In the genomic region with DNA sequence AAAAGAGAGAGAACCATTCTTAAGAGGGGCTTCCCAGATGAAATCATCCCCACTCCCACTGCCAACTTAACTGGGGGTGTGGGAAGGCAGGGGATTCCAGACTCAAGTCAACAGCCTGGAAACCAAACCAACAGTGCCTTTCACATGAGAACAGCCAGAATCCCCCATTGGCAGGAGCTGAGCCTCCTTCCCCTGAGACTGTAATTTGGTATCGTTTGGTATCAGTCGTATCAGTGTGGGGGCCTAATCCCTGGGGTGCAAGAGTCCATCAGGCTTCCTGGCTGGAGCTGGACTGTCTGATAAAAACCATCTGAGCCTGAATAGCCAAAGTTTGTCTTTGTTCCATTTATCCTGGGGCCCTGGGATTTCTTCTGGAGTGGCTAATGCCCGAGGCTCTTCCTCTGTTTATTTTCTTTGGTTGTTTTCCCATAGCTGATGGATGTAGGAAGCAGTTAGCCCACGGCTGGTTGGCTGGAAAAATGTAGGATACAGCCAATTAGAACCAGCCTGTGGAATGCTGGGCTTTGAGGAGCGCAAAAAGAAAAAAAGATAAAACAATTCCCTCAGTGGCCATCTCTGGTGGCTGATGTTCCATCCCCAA, we compare ENCODE assay signal across 11 cellular contexts.
DNase-seq lines count a peak whose midpoint lies in the region; ATAC-seq and TF ChIP-seq lines count a peak whose summit lies in the region.
"Had no signal": no experiment of that assay in that cellular context is flagged by ENCODE, and none has a peak within 500 bp of the region (broad histone marks: within the 10 kb centered on the region; RNA-seq: fewer than 3 reads in every experiment).

No MANE protein-coding gene starts in this region.

- no peaks in the 10 kb centered on the region for H3K9me3 Mint-ChIP-seq in osteocyte (ENCODE audit: unreplicated experiment)
- H3K9me3 Mint-ChIP-seq: memory B cell had no signal

- peaks cover 0 to 29% (median 0%) of the 10 kb centered on the region in 3 donors for H3K4me1 ChIP-seq in esophagus squamous epithelium

- H3K4me3 ChIP-seq in esophagus squamous epithelium: no peak overlapping the region

- H3K27me3 Mint-ChIP-seq in osteocyte (ENCODE audit: unreplicated experiment): no peaks in the 10 kb centered on the region

- H3K36me3 Mint-ChIP-seq in osteocyte (ENCODE audit: unreplicated experiment): no peaks in the 10 kb centered on the region
- H3K36me3 Mint-ChIP-seq: memory B cell had no signal

- H3K27ac ChIP-seq in esophagus squamous epithelium: peak overlapping the region in 3 of 4 donors; percentile 38 to 82 (median 57)

- H3K9me3 ChIP-seq in esophagus squamous epithelium: no peaks in the 10 kb centered on the region

- TF ChIP-seq CTCF in esophagus squamous epithelium (IDR thresholded peaks at IDR 0.05): no peak
- no peak for TF ChIP-seq CTCF in osteocyte (IDR thresholded peaks at IDR 0.05)

- ATAC-seq in GM18517 (IDR thresholded peaks at IDR 0.05; ENCODE audit: unreplicated experiment): no peak
- ATAC-seq in GM19455 (IDR thresholded peaks at IDR 0.05; ENCODE audit: unreplicated experiment): no peak
- ATAC-seq in GM21528 (IDR thresholded peaks at IDR 0.05; ENCODE audit: low FRiP score, unreplicated experiment): no peak

- H3K4me1 Mint-ChIP-seq in osteocyte (ENCODE audit: unreplicated experiment): peaks cover 52% of the 10 kb centered on the region
- H3K4me1 Mint-ChIP-seq: memory B cell had no signal

- peak overlapping the region; percentile 69 for H3K27ac Mint-ChIP-seq in osteocyte (ENCODE audit: unreplicated experiment)
- H3K27ac Mint-ChIP-seq: memory B cell had no signal

- peak; percentile 99 for DNase-seq in EH (ENCODE audit: low read depth)
- peak; percentile 97 for DNase-seq in RPMI7951 (ENCODE audit: low read depth)
- DNase-seq in esophagus squamous epithelium (lab: John Stamatoyannopoulos, UW): no peak
- no peak for DNase-seq in osteocyte (ENCODE audit: extremely low spot score, unreplicated experiment)
- DNase-seq in NCI-H446 (lab: John Stamatoyannopoulos, UW): no peak
- DNase-seq: activated effector memory CD4-positive, alpha-beta T cell treated with anti-CD3 and anti-CD28 coated beads, Interleukin-2, amount 50 U/mL, for 16 hours; NCI-H774 had no signal

- H3K4me3 Mint-ChIP-seq in osteocyte (ENCODE audit: unreplicated experiment): peak overlapping the region; percentile 14
- H3K4me3 Mint-ChIP-seq: memory B cell had no signal

- H3K27me3 ChIP-seq in esophagus squamous epithelium: no peaks in the 10 kb centered on the region

- WGBS in esophagus squamous epithelium, 2 donors: 32 to 56% methylated on average over 5 of the region's 5 CpGs

- no peaks in the 10 kb centered on the region for H3K36me3 ChIP-seq in esophagus squamous epithelium

- TF ChIP-seq POLR2A in esophagus squamous epithelium (IDR thresholded peaks at IDR 0.05): no peak

- intact Hi-C loops in esophagus squamous epithelium (cut with DNase I): no loop called here

Comparison
In these comparisons a context has a peak if more than half of its experiments do, and no peak if none do; other contexts are left out.
1. DNase-seq: peak in EH (single experiment) and RPMI7951 (single experiment); none in esophagus squamous epithelium (single experiment), osteocyte (single experiment) and NCI-H446 (0 of 2).